8 cellular contexts compared by ENCODE assay signal in genomic region chr5:38441730-38442573, GRCh38.
A peak's percentile ranks its signal among the peaks of the same experiment; 100 is the strongest.
DNase-seq lines count a peak whose midpoint lies in the region; ATAC-seq, FAIRE-seq and TF ChIP-seq lines count a peak whose summit lies in the region.

No MANE protein-coding gene starts in this region.

- H3K27me3 ChIP-seq in SJCRH30: no peaks in the 10 kb centered on the region; the same call in 1 of the 2 replicates
- no peaks in the 10 kb centered on the region for H3K27me3 ChIP-seq in gastroesophageal sphincter
- no peaks in the 10 kb centered on the region for H3K27me3 ChIP-seq in pancreas

- no peaks in the 10 kb centered on the region for H3K36me3 Mint-ChIP-seq in type B pancreatic cell

- peak; percentile 95 for TF ChIP-seq CTCF in GM12872 (IDR thresholded peaks at IDR 0.05; ENCODE audit: insufficient read depth, low read depth, low read length)
- peak; percentile 85 to 97 (median 94) for TF ChIP-seq CTCF in gastroesophageal sphincter (IDR thresholded peaks at IDR 0.05)
- TF ChIP-seq CTCF in pancreas (IDR thresholded peaks at IDR 0.05): peak; percentile 81 to 96 (median 90)
- TF ChIP-seq CTCF in type B pancreatic cell (conservative IDR thresholded peaks at IDR 0.05): peak; percentile 99

- H3K27ac Mint-ChIP-seq in type B pancreatic cell: no peak overlapping the region

- 24 to 31% methylated on average over 6 to 7 of the region's 7 CpGs for whole genome bisulfite sequencing in gastroesophageal sphincter (ENCODE audit: low coverage in 1 of 2), 2 donors
- 14 to 15% methylated on average over 7 of the region's 7 CpGs for WGBS in pancreas, 2 donors

- H3K27ac ChIP-seq in SJCRH30: no peak overlapping the region
- H3K27ac ChIP-seq in gastroesophageal sphincter: no peak overlapping the region
- no peak overlapping the region for H3K27ac ChIP-seq in pancreas

- TF ChIP-seq POLR2A in gastroesophageal sphincter (IDR thresholded peaks at IDR 0.05): no peak

- DNase-seq in NCI-H1048 (lab: John Stamatoyannopoulos, UW) (peak; percentile 50), SJCRH30 (peak; percentile 81 to 95), pancreas (peak; percentile 76 to 91 (median 86)), type B pancreatic cell (ENCODE audit: extremely low spot score, unreplicated experiment) (peak; percentile 87)
- DNase-seq in activated effector memory CD4-positive, alpha-beta T cell treated with anti-CD3 and anti-CD28 coated beads, Interleukin-2, amount 50 U/mL, for 16 hours: peak; percentile 91

- peaks cover 12% of the 10 kb centered on the region for H3K27me3 Mint-ChIP-seq in type B pancreatic cell

- H3K4me1 Mint-ChIP-seq in type B pancreatic cell (ENCODE audit: unreplicated experiment): peaks cover 14% of the 10 kb centered on the region

- no peaks in the 10 kb centered on the region for H3K9me3 Mint-ChIP-seq in type B pancreatic cell

- ATAC-seq in HG02610 (IDR thresholded peaks at IDR 0.05; ENCODE audit: unreplicated experiment) (peak; percentile 98), gastroesophageal sphincter (peak; percentile 84), pancreas (peak; percentile 99 to 100 (median 99))

- intact Hi-C loops in pancreas (cut with DNase I): loop anchor here in 2 of 3 donors (5.0 to 10.0 kb wide), 3 partner anchors 225 to 365 kb away; no protein-coding TSS in a partner anchor

- no peaks in the 10 kb centered on the region for H3K36me3 ChIP-seq in SJCRH30
- no peaks in the 10 kb centered on the region for H3K36me3 ChIP-seq in gastroesophageal sphincter
- H3K36me3 ChIP-seq in pancreas: no peaks in the 10 kb centered on the region

- peak; percentile 99 for FAIRE-seq in pancreas (lab: Jason Lieb, UNC)

- TF ChIP-seq EP300 in gastroesophageal sphincter (IDR thresholded peaks at IDR 0.05): no peak

- H3K4me1 ChIP-seq in SJCRH30 (no peaks in the 10 kb centered on the region), gastroesophageal sphincter (peaks cover 0 to 14% (median 2%) of the 10 kb centered on the region in 3 donors), pancreas (no peaks in the 10 kb centered on the region)

- H3K9me3 ChIP-seq in SJCRH30 (replicated peaks): no peaks in the 10 kb centered on the region
- H3K9me3 ChIP-seq in gastroesophageal sphincter: no peaks in the 10 kb centered on the region
- no peaks in the 10 kb centered on the region for H3K9me3 ChIP-seq in pancreas

- no peak overlapping the region for H3K4me3 Mint-ChIP-seq in type B pancreatic cell

- H3K4me3 ChIP-seq in SJCRH30: no peak overlapping the region
- H3K4me3 ChIP-seq in gastroesophageal sphincter: no peak overlapping the region
- no peak overlapping the region for H3K4me3 ChIP-seq in pancreas
